Comparison of ENCODE assay signal across 14 cellular contexts in the genomic region with DNA sequence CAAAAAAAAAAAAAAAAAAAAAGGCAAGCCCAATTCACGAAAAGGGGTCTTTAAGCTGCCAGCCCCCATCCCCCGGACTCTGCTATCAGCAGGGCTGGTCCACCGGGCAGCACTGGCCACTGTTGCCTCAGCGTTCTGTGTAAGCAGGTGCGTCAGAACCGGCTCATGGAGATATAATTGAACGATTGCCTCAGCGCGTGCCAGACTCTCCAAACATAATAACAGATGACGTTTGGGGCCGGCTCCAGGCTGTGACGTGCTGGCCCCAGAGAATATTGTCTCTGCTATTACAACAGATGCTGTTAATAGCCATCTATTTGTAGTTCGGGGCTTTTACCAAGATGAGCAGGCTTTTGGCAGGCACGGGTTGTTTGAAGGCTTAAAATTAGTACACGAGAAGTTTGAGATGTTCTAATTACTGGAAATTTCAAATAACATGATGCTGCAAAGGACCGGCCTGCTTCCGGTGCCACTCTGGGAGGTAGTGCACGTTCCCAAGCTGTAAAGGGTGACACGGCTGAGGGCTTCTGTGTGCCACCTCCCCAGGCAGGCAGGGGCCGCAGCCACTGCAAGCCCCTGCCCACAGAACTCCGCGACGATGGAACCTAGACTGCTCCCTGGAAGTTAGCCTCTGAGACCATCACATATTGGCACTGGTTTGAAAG. TPM values are rescaled to one million over a fixed set of nuclear protein-coding genes. Genes with fewer than 3 reads are reported as not detected.
A peak's percentile ranks its signal among the peaks of the same experiment; 100 is the strongest.
DNase-seq lines count a peak whose midpoint lies in the region; ATAC-seq and TF ChIP-seq lines count a peak whose summit lies in the region.
"Not testable (repeated sequence)": the region's sequence is repeated elsewhere in the genome, so short reads cannot be mapped to it uniquely, and the experiment has no call there.
"Had no signal": no experiment of that assay in that cellular context is flagged by ENCODE, and none has a peak within 500 bp of the region (broad histone marks: within the 10 kb centered on the region; RNA-seq: fewer than 3 reads in every experiment).

No MANE protein-coding gene starts in this region.

- ATAC-seq in esophagus mucosa, result peak; percentile 71

- H3K36me3 ChIP-seq in uterus, result not testable (repeated sequence)

- H3K9me3 ChIP-seq in uterus, result not testable (repeated sequence)

- not testable (repeated sequence) for TF ChIP-seq CTCF in uterus (IDR thresholded peaks at IDR 0.05)

- TF ChIP-seq POLR2A in uterus (IDR thresholded peaks at IDR 0.05), result not testable (repeated sequence)

- not testable (repeated sequence) for H3K27me3 ChIP-seq in uterus

- intact Hi-C loops in posterior vena cava (cut with DNase I); uterus (cut with DNase I; ENCODE audit: low total_unique reads): not testable (repeated sequence)

- H3K4me3 ChIP-seq in uterus, result not testable (repeated sequence)

- not testable (repeated sequence) for H3K27ac ChIP-seq in uterus

- not testable (repeated sequence) for H3K4me1 ChIP-seq in uterus

- DNase-seq in DMS153 (lab: John Stamatoyannopoulos, UW), result peak; percentile 92
- peak; percentile 89 for DNase-seq in NCI-H1092 treated with DMSO at 0.1 percent for 48 hours (lab: John Stamatoyannopoulos, UW)
- DNase-seq in NCI-H2196 treated with DMSO at 0.1 percent for 48 hours (lab: John Stamatoyannopoulos, UW; ENCODE audit: unreplicated experiment), result peak; percentile 16
- DNase-seq in SHP77 treated with DMSO at 0.1 percent for 48 hours (lab: John Stamatoyannopoulos, UW), result peak; percentile 95
- peak; percentile 82 for DNase-seq in hepatic stellate cell (ENCODE audit: low spot score)
- peak; percentile 95 for DNase-seq in posterior vena cava (ENCODE audit: low spot score)
- DNase-seq in uterus, result peak; percentile 49 to 56

RNA-seq across cellular contexts. Expression of a gene that starts 25.1 kb away (rescaled TPM):
- not detected for total RNA-seq in esophagus mucosa
- not detected for total RNA-seq in posterior vena cava
- total RNA-seq in uterus, result not detected
- total RNA-seq: activated CD4-positive, alpha-beta memory T cell treated with anti-CD3 and anti-CD28 coated beads, Interleukin-2, amount 10 ng/mL, durations not matched to agents 7 days and 5 days; activated T-helper 17 cell treated with anti-CD3 and anti-CD28 coated beads, Interleukin-2, amount 50 U/mL, for 72 hours; CD8-positive, alpha-beta T cell; H7; mesenteric fat pad; SJSA1 had no signal

RNA-seq across cellular contexts. Expression of a gene that starts 40.0 kb away (rescaled TPM):
- total RNA-seq in esophagus mucosa, result 9.6 TPM
- 10 to 100 TPM; 14.7 to 20.9 TPM for total RNA-seq in posterior vena cava
- 10 to 100 TPM in 3 of 4 donors, 1 to 10 TPM in 1; 7.4 to 45.5 (median 20.3) TPM for total RNA-seq in uterus

RNA-seq across cellular contexts. Expression of a gene that starts 41.9 kb away (rescaled TPM):
- total RNA-seq in esophagus mucosa, result 198 TPM
- total RNA-seq in posterior vena cava, result 10 to 100 TPM; 13.6 to 17.7 TPM
- 1 to 10 TPM in 2 of 4 donors, under 1 TPM in 1, not detected in 1; 0.88 to 2.0 (median 1.3) TPM for total RNA-seq in uterus

Comparison
In these comparisons a context has a peak if more than half of its experiments do, and no peak if none do; other contexts are left out.
1. DNase-seq: peak in every context shown above with its lines; median percentile 95 in SHP77 treated with DMSO at 0.1 percent for 48 hours; 95 in posterior vena cava; 92 in DMS153; 89 in NCI-H1092 treated with DMSO at 0.1 percent for 48 hours; 82 in hepatic stellate cell; 52 in uterus; 16 in NCI-H2196 treated with DMSO at 0.1 percent for 48 hours.
2. RNA of a gene that starts 41.9 kb away (total RNA-seq): 198 TPM in esophagus mucosa (single experiment); 13.6 to 17.7 TPM in posterior vena cava and 0.88 to 2.0 TPM in uterus; every median in the first group is over 10 times any median in the second.